In genomic region chr9:123871781-123872180, GRCh38 we compare ENCODE assay signal across 23 cellular contexts. TPM values are rescaled to one million over a fixed set of nuclear protein-coding genes. Genes with fewer than 3 reads are reported as not detected.
DNase-seq lines count a peak whose midpoint lies in the region; ATAC-seq and TF ChIP-seq lines count a peak whose summit lies in the region.
"Had no signal": no experiment of that assay in that cellular context is flagged by ENCODE, and none has a peak within 500 bp of the region (broad histone marks: within the 10 kb centered on the region; RNA-seq: fewer than 3 reads in every experiment).

No MANE protein-coding gene starts in this region.

- peaks cover 30% of the 10 kb centered on the region for H3F3A ChIP-seq in neural progenitor cell (ENCODE audit: low read depth)

- peaks cover 23% of the 10 kb centered on the region for H3K4me1 Mint-ChIP-seq in neural progenitor cell
- H3K4me1 Mint-ChIP-seq in T-cell = peaks cover 21 to 30% (median 28%) of the 10 kb centered on the region in 3 donors

- peaks cover 52% of the 10 kb centered on the region for H3K79me2 ChIP-seq in neural progenitor cell (ENCODE audit: low read depth)
- H3K79me2 ChIP-seq: hepatocyte had no signal

- H3K9me3 ChIP-seq in neural progenitor cell (ENCODE audit: low read depth) = no peaks in the 10 kb centered on the region
- H3K9me3 ChIP-seq: adrenal gland, right lobe of liver had no signal

- H3K27me3 ChIP-seq in neural progenitor cell = peaks cover 4% of the 10 kb centered on the region
- H3K27me3 ChIP-seq: adrenal gland, hepatocyte, right lobe of liver had no signal

- H3K27ac Mint-ChIP-seq in neural progenitor cell = no peak overlapping the region
- no peak overlapping the region for H3K27ac Mint-ChIP-seq in T-cell
- H3K27ac Mint-ChIP-seq: activated T-cell treated with anti-CD3 and anti-CD28 coated beads, Interleukin-2, amount 50 U/mL, for 24 hours had no signal

- peaks cover 11% of the 10 kb centered on the region for H3K27me3 Mint-ChIP-seq in neural progenitor cell (ENCODE audit: insufficient read depth, low read depth)
- no peaks in the 10 kb centered on the region for H3K27me3 Mint-ChIP-seq in T-cell
- H3K27me3 Mint-ChIP-seq: activated T-cell treated with anti-CD3 and anti-CD28 coated beads, Interleukin-2, amount 50 U/mL, for 24 hours had no signal

- H3K27ac ChIP-seq in neural progenitor cell = no peak overlapping the region
- H3K27ac ChIP-seq: adrenal gland, C4-2B, hepatocyte, right lobe of liver had no signal

- H3K36me3 Mint-ChIP-seq in neural progenitor cell = peaks cover 12% of the 10 kb centered on the region
- peaks cover 27% of the 10 kb centered on the region for H3K36me3 Mint-ChIP-seq in T-cell

- CTCF ChIA-PET in T-cell (lab: Charles Lee) = interaction anchor here in 1 of 2 donors (1.1 kb wide), 1 partner anchor 9 kb away, joined by 3 read pairs; no protein-coding TSS in a partner anchor

- H2AFZ ChIP-seq in neural progenitor cell (replicated peaks) = no peak overlapping the region
- H2AFZ ChIP-seq: hepatocyte had no signal

- no peak overlapping the region for H3K9ac ChIP-seq in neural progenitor cell

- H3K9me3 Mint-ChIP-seq in neural progenitor cell (no peaks in the 10 kb centered on the region), T-cell (no peaks in the 10 kb centered on the region)
- H3K9me3 Mint-ChIP-seq: activated T-cell treated with anti-CD3 and anti-CD28 coated beads, Interleukin-2, amount 50 U/mL, for 24 hours had no signal

- H3K4me3 Mint-ChIP-seq in neural progenitor cell (no peak overlapping the region), T-cell (no peak overlapping the region)
- H3K4me3 Mint-ChIP-seq: activated T-cell treated with anti-CD3 and anti-CD28 coated beads, Interleukin-2, amount 50 U/mL, for 24 hours had no signal

- peak overlapping the region; percentile 48 for H3K4me2 ChIP-seq in neural progenitor cell
- H3K4me2 ChIP-seq: hepatocyte had no signal

- H3K4me3 ChIP-seq in neural progenitor cell = peak overlapping the region; percentile 1
- H3K4me3 ChIP-seq: adrenal gland, HAP-1, hepatocyte, lung, right lobe of liver had no signal

- intact Hi-C loops in sciatic nerve (cut with DNase I) = no loop called here

- no peak for ATAC-seq in T-cell (replicated peaks in 1 of 4)
- no peak for ATAC-seq in sciatic nerve
- ATAC-seq: activated CD4-positive, CD25-positive, alpha-beta regulatory T cell treated with anti-CD3 and anti-CD28 coated beads, Interleukin-2, amount 50 U/mL, for 24 hours; right lobe of liver had no signal

- peak; percentile 10 for TF ChIP-seq CTCF in neural progenitor cell (IDR thresholded peaks at IDR 0.05)

- DNase-seq in Ammon's horn (ENCODE audit: low spot score) (peak; percentile 80), NCI-H524 (lab: John Stamatoyannopoulos, UW) (peak; percentile 70 to 90), fibroblast of gingiva (ENCODE audit: low read depth) (peak; percentile 60), neural progenitor cell (ENCODE audit: low spot score) (peak; percentile 57), hepatic stellate cell (ENCODE audit: low spot score) (no peak), DMS53 treated with DMSO at 0.1 percent for 48 hours (lab: John Stamatoyannopoulos, UW; ENCODE audit: unreplicated experiment) (no peak), T-cell (no peak), sciatic nerve (ENCODE audit: low spot score) (no peak)
- DNase-seq: activated naive CD4-positive, alpha-beta T cell; activated T-cell treated with anti-CD3 and anti-CD28 coated beads, Interleukin-2, amount 50 U/mL, for 24 hours; adrenal gland; dermis blood vessel endothelial cell; KBM-7; NCI-H146; NCI-H2171; NCI-H82; right lobe of liver; SHP77 had no signal

- H4K20me1 ChIP-seq in neural progenitor cell (ENCODE audit: low read depth) = no peaks in the 10 kb centered on the region

- H3K36me3 ChIP-seq in neural progenitor cell = peaks cover 3% of the 10 kb centered on the region
- H3K36me3 ChIP-seq: adrenal gland, HAP-1 had no signal

- peaks cover 51% of the 10 kb centered on the region for H3K4me1 ChIP-seq in neural progenitor cell
- H3K4me1 ChIP-seq: HAP-1 had no signal

- POLR2A ChIA-PET in T-cell (lab: Charles Lee) = no interaction called here

RNA-seq across cellular contexts. Expression of gene DENND1A, which starts 58.1 kb away (rescaled TPM):
- total RNA-seq in neural progenitor cell (ENCODE audit: low replicate concordance) (37.4 and 48.1 TPM in 2 replicates), T-cell (10 to 100 TPM; 12.4 to 19.9 (median 14.1) TPM), sciatic nerve (26.1 TPM)

Comparison
In these comparisons a context has a peak if more than half of its experiments do, and no peak if none do; other contexts are left out.
1. DNase-seq: peak in Ammon's horn (single experiment), NCI-H524 (2 of 2), fibroblast of gingiva (single experiment) and neural progenitor cell (single experiment); none in hepatic stellate cell (single experiment), DMS53 treated with DMSO at 0.1 percent for 48 hours (single experiment), T-cell (0 of 34) and sciatic nerve (single experiment).